Comparison of ENCODE assay signal across 8 cellular contexts in the genomic region with DNA sequence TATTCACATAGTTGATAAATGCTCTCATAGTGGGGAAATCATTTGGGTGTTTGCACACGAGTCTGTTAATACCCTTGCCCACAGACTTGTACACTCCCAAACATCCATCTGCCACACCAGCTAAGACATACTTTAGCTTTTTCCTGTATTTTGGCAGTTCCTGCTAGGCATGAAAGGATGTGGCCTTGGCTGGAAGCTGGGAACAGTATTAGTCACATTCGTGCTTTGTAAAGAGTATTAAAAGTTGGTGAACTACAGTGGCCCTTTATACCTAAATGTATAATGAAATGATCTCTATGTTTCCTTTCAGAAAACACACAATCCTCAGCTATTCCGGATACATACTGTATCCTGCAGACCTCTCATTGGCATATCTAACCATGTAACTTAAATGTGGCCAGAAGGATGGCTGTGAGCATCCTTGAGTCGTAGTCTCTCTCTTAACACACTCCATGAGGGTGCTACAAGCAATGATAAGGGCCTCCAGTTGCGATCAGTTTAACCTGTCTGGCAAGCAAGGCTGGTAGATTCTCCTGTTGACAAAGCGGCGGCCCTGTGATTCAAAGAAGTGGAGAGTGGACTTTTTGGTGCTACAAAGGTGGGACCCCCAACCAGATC. TPM values are rescaled to one million over a fixed set of nuclear protein-coding genes. Genes with fewer than 3 reads are reported as not detected.
DNase-seq lines count a peak whose midpoint lies in the region; ATAC-seq and TF ChIP-seq lines count a peak whose summit lies in the region.

No MANE protein-coding gene starts in this region.

- H3K27me3 Mint-ChIP-seq in activated CD4-positive, alpha-beta T cell treated with anti-CD3 and anti-CD28 coated beads, Interleukin-2, amount 10 ng/mL, durations not matched to agents 7 days and 5 days = no peaks in the 10 kb centered on the region
- no peaks in the 10 kb centered on the region for H3K27me3 Mint-ChIP-seq in activated naive CD8-positive, alpha-beta T cell treated with anti-CD3 and anti-CD28 coated beads for 36 hours

- peak overlapping the region; percentile 73 to 93 (median 84) for H3K4me3 ChIP-seq in thyroid gland (replicated peaks in 1 of 3)

- intact Hi-C loops in thyroid gland (cut with DNase I) = no loop called here

- peaks cover 49% of the 10 kb centered on the region for H3K4me1 Mint-ChIP-seq in activated CD4-positive, alpha-beta T cell treated with anti-CD3 and anti-CD28 coated beads, Interleukin-2, amount 10 ng/mL, durations not matched to agents 7 days and 5 days
- peaks cover 45% of the 10 kb centered on the region for H3K4me1 Mint-ChIP-seq in activated naive CD8-positive, alpha-beta T cell treated with anti-CD3 and anti-CD28 coated beads for 36 hours

- no peak for TF ChIP-seq CTCF in thyroid gland (IDR thresholded peaks at IDR 0.05)

- H3K27me3 ChIP-seq in thyroid gland = no peaks in the 10 kb centered on the region

- no peaks in the 10 kb centered on the region for H3K9me3 ChIP-seq in thyroid gland

- WGBS in thyroid gland, 2 donors = 43 to 45% methylated on average over 7 of the region's 7 CpGs

- H3K27ac ChIP-seq in thyroid gland = peak overlapping the region; percentile 93 to 98 (median 93)

- peaks cover 29 to 36% of the 10 kb centered on the region in 2 donors for H3K4me1 ChIP-seq in thyroid gland

- no peak for ATAC-seq in HG02970 (IDR thresholded peaks at IDR 0.05; ENCODE audit: low FRiP score, unreplicated experiment)

- peaks cover 20 to 26% of the 10 kb centered on the region in 2 donors for H3K36me3 ChIP-seq in thyroid gland

- no peak for DNase-seq in activated CD4-positive, alpha-beta T cell treated with anti-CD3 and anti-CD28 coated beads, Interleukin-2, amount 10 ng/mL, durations not matched to agents 7 days and 5 days
- DNase-seq in activated CD4-positive, alpha-beta T cell treated with anti-CD3 and anti-CD28 coated beads, Interleukin-2, amount 50 U/mL, for 48 hours = no peak
- no peak for DNase-seq in activated naive CD8-positive, alpha-beta T cell treated with anti-CD3 and anti-CD28 coated beads for 36 hours
- DNase-seq in iris pigment epithelial cell (ENCODE audit: low read depth) = peak; percentile 46
- no peak for DNase-seq in thyroid gland
- DNase-seq in DMS153 (lab: John Stamatoyannopoulos, UW) = no peak
- DNase-seq in germinal center (ENCODE audit: low spot score) = no peak

- CTCF ChIA-PET in activated CD4-positive, alpha-beta T cell treated with anti-CD3 and anti-CD28 coated beads, Interleukin-2, amount 10 ng/mL, durations not matched to agents 7 days and 5 days (lab: Charles Lee) = interaction anchor here (0.6 to 1.5 kb wide), 3 partner anchors 9 to 241 kb away, joined by 3 to 4 read pairs (median 4); no protein-coding TSS in a partner anchor

- TF ChIP-seq POLR2A in thyroid gland (IDR thresholded peaks at IDR 0.05) = no peak

- peak overlapping the region; percentile 95 for H3K27ac Mint-ChIP-seq in activated CD4-positive, alpha-beta T cell treated with anti-CD3 and anti-CD28 coated beads, Interleukin-2, amount 10 ng/mL, durations not matched to agents 7 days and 5 days
- peak overlapping the region; percentile 96 for H3K27ac Mint-ChIP-seq in activated naive CD8-positive, alpha-beta T cell treated with anti-CD3 and anti-CD28 coated beads for 36 hours

- peak overlapping the region; percentile 85 for H3K4me3 Mint-ChIP-seq in activated CD4-positive, alpha-beta T cell treated with anti-CD3 and anti-CD28 coated beads, Interleukin-2, amount 10 ng/mL, durations not matched to agents 7 days and 5 days
- H3K4me3 Mint-ChIP-seq in activated naive CD8-positive, alpha-beta T cell treated with anti-CD3 and anti-CD28 coated beads for 36 hours = peak overlapping the region; percentile 94

- POLR2A ChIA-PET in activated CD4-positive, alpha-beta T cell treated with anti-CD3 and anti-CD28 coated beads, Interleukin-2, amount 10 ng/mL, durations not matched to agents 7 days and 5 days (lab: Charles Lee) = interaction anchor here (0.6 to 0.7 kb wide), 3 partner anchors 11 to 469 kb away, joined by 3 read pairs; no protein-coding TSS in a partner anchor

- no peaks in the 10 kb centered on the region for H3K9me3 Mint-ChIP-seq in activated CD4-positive, alpha-beta T cell treated with anti-CD3 and anti-CD28 coated beads, Interleukin-2, amount 10 ng/mL, durations not matched to agents 7 days and 5 days
- no peaks in the 10 kb centered on the region for H3K9me3 Mint-ChIP-seq in activated naive CD8-positive, alpha-beta T cell treated with anti-CD3 and anti-CD28 coated beads for 36 hours

- H3K36me3 Mint-ChIP-seq in activated CD4-positive, alpha-beta T cell treated with anti-CD3 and anti-CD28 coated beads, Interleukin-2, amount 10 ng/mL, durations not matched to agents 7 days and 5 days (ENCODE audit: low read depth) = peaks cover 37% of the 10 kb centered on the region
- H3K36me3 Mint-ChIP-seq in activated naive CD8-positive, alpha-beta T cell treated with anti-CD3 and anti-CD28 coated beads for 36 hours = peaks cover 20% of the 10 kb centered on the region

RNA-seq across cellular contexts. Expression of gene LEMD2, which starts 1.5 kb away (rescaled TPM):
- 10 to 100 TPM; 73.1 to 74.1 TPM for total RNA-seq in activated CD4-positive, alpha-beta T cell treated with anti-CD3 and anti-CD28 coated beads, Interleukin-2, amount 10 ng/mL, durations not matched to agents 7 days and 5 days
- total RNA-seq in activated naive CD8-positive, alpha-beta T cell treated with anti-CD3 and anti-CD28 coated beads for 36 hours = 10 to 100 TPM; 33.1 to 38.8 TPM
- total RNA-seq in thyroid gland = 10 to 100 TPM; 50.0 to 76.6 (median 64.6) TPM

RNA-seq across cellular contexts. Expression of gene MLN, which starts 16.4 kb away (rescaled TPM):
- not detected for total RNA-seq in activated CD4-positive, alpha-beta T cell treated with anti-CD3 and anti-CD28 coated beads, Interleukin-2, amount 10 ng/mL, durations not matched to agents 7 days and 5 days
- not detected for total RNA-seq in activated naive CD8-positive, alpha-beta T cell treated with anti-CD3 and anti-CD28 coated beads for 36 hours
- not detected for total RNA-seq in thyroid gland

RNA-seq across cellular contexts. Expression of gene IP6K3, which starts 40.7 kb away (rescaled TPM):
- not detected for total RNA-seq in activated CD4-positive, alpha-beta T cell treated with anti-CD3 and anti-CD28 coated beads, Interleukin-2, amount 10 ng/mL, durations not matched to agents 7 days and 5 days
- total RNA-seq in activated naive CD8-positive, alpha-beta T cell treated with anti-CD3 and anti-CD28 coated beads for 36 hours = not detected
- total RNA-seq in thyroid gland = 10 to 100 TPM in 3 of 4 donors, 1 to 10 TPM in 1; 7.9 to 20.5 (median 17.1) TPM

Comparison
In these comparisons a context has a peak if more than half of its experiments do, and no peak if none do; other contexts are left out.
1. RNA of gene IP6K3, which starts 40.7 kb away (total RNA-seq): 7.9 to 20.5 TPM in thyroid gland; not detected in activated CD4-positive, alpha-beta T cell treated with anti-CD3 and anti-CD28 coated beads, Interleukin-2, amount 10 ng/mL, durations not matched to agents 7 days and 5 days and not detected in activated naive CD8-positive, alpha-beta T cell treated with anti-CD3 and anti-CD28 coated beads for 36 hours; every median in the first group is over 4 times any median in the second.